In the genomic region with DNA sequence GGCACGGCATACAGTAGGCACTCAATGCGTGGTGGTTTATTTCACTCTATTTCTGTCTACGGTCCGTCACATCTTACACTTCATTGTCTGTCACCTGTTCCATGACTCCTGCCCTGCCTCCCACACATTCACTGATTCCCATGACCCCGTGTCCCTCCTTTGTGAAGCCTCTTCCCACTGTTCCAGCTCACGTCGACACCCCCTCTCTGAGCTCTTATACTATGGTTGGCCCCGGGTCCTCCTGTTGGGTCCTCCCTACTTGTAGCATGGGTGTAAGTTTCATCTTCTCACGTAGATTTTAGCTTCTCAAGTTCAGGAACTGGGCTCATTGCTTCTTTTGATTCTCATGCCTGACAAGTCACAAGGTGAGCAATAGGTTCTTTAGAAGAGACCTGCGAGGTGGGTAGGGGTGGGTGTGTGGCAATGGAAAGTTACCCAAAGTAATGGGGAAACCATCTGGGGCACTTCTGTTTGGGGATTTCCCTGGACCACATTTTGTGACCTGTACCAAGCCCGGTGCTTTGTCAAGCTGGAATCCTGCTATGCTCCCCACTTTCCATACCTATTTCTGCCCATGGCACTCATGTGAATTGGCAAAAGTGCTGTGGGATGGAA, we compare ENCODE assay signal across 20 cellular contexts. TPM values are rescaled to one million over a fixed set of nuclear protein-coding genes. Genes with fewer than 3 reads are reported as not detected.
DNase-seq lines count a peak whose midpoint lies in the region; ATAC-seq, FAIRE-seq and TF ChIP-seq lines count a peak whose summit lies in the region.
"Had no signal": no experiment of that assay in that cellular context is flagged by ENCODE, and none has a peak within 500 bp of the region (broad histone marks: within the 10 kb centered on the region; RNA-seq: fewer than 3 reads in every experiment).

No MANE protein-coding gene starts in this region.

- no peaks in the 10 kb centered on the region for H3K36me3 ChIP-seq in HepG2 (replicated peaks in 1 of 2; ENCODE audit: control insufficient read depth in 1 of 2, insufficient read depth in 2 of 2, low read length in 2 of 2)
- H3K36me3 ChIP-seq: neutrophil, right lobe of liver had no signal

- intact Hi-C loops in activated B cell treated with CpG ODN at 0.5 μM for 24 hours (cut with micrococcal nuclease) (loop anchor here (1.0 to 5.0 kb wide), 2 partner anchors 9 to 113 kb away; no protein-coding TSS in a partner anchor), HepG2 (cut with micrococcal nuclease; ENCODE audit: unreplicated experiment) (no loop called here)

- H3K4me2 ChIP-seq in HepG2 (ENCODE audit: low read depth, low read length): no peak overlapping the region

- peak overlapping the region; percentile 94 for H3K27ac Mint-ChIP-seq in activated B cell treated with CpG ODN at 0.5 μM for 24 hours
- peak overlapping the region; percentile 48 for H3K27ac Mint-ChIP-seq in central memory CD8-positive, alpha-beta T cell (ENCODE audit: low read depth)
- H3K27ac Mint-ChIP-seq: activated CD8-positive, alpha-beta memory T cell treated with anti-CD3 and anti-CD28 coated beads, Interleukin-2, amount 10 ng/mL, durations not matched to agents 7 days and 5 days had no signal

- no peak overlapping the region for H3K27ac ChIP-seq in HepG2 (ENCODE audit: extremely low read length, insufficient read depth, low read length)
- H3K27ac ChIP-seq: neutrophil, right lobe of liver had no signal

- H3K4me3 Mint-ChIP-seq in activated B cell treated with CpG ODN at 0.5 μM for 24 hours: peak overlapping the region; percentile 44
- H3K4me3 Mint-ChIP-seq in central memory CD8-positive, alpha-beta T cell: no peak overlapping the region
- H3K4me3 Mint-ChIP-seq: activated CD8-positive, alpha-beta memory T cell treated with anti-CD3 and anti-CD28 coated beads, Interleukin-2, amount 10 ng/mL, durations not matched to agents 7 days and 5 days had no signal

- H3K9me3 ChIP-seq in HepG2 (ENCODE audit: low read length): no peaks in the 10 kb centered on the region
- H3K9me3 ChIP-seq: neutrophil, right lobe of liver had no signal

- TF ChIP-seq POLR2A in HepG2 (IDR thresholded peaks at IDR 0.05; ENCODE audit: insufficient read depth in 1 of 2, low read depth in 2 of 2, low read length in 2 of 2): no peak

- H3K4me1 Mint-ChIP-seq in activated B cell treated with CpG ODN at 0.5 μM for 24 hours: peaks cover 84% of the 10 kb centered on the region
- peaks cover 47% of the 10 kb centered on the region for H3K4me1 Mint-ChIP-seq in central memory CD8-positive, alpha-beta T cell

- TF ChIP-seq EP300 in HepG2 (IDR thresholded peaks at IDR 0.05; ENCODE audit: low read depth in 2 of 2, low read length in 2 of 2) (no peak), HepG2 (CRISPR knock-in tag; IDR thresholded peaks at IDR 0.05; ENCODE audit: borderline replicate concordance) (no peak)

- CTCF ChIA-PET in activated B cell treated with CpG ODN at 0.5 μM for 24 hours (lab: Charles Lee): interaction anchor here (0.8 to 2.5 kb wide), 6 partner anchors 8 to 60 kb away, joined by 3 to 17 read pairs (median 5); a partner anchor contains a TSS
- CTCF ChIA-PET in HepG2 (lab: Yijun Ruan, JAX; ENCODE audit: low intra/inter-chr PET ratio, low total read pairs): no interaction called here

- no peaks in the 10 kb centered on the region for H3K27me3 Mint-ChIP-seq in activated B cell treated with CpG ODN at 0.5 μM for 24 hours
- no peaks in the 10 kb centered on the region for H3K27me3 Mint-ChIP-seq in central memory CD8-positive, alpha-beta T cell

- H3K4me1 ChIP-seq in HepG2 (ENCODE audit: insufficient read depth, low read length): no peaks in the 10 kb centered on the region
- H3K4me1 ChIP-seq: right lobe of liver had no signal

- BruUV-seq in HepG2 (replicated peaks; lab: Mats Ljungman, UMichigan): no TSS peak

- H4K20me1 ChIP-seq in HepG2 (ENCODE audit: insufficient read depth, low read length): no peaks in the 10 kb centered on the region

- FAIRE-seq in HepG2 (lab: Jason Lieb, UNC): no peak
- FAIRE-seq: astrocyte, islet of Langerhans had no signal

- no peaks in the 10 kb centered on the region for H3K79me2 ChIP-seq in HepG2 (ENCODE audit: insufficient read depth, low read length)

- 48% methylated on average over 11 of the region's 11 CpGs for WGBS in HepG2 (ENCODE audit: low lambda C conversion rate)

- H3K9me3 Mint-ChIP-seq in activated B cell treated with CpG ODN at 0.5 μM for 24 hours: no peaks in the 10 kb centered on the region
- H3K9me3 Mint-ChIP-seq in central memory CD8-positive, alpha-beta T cell: no peaks in the 10 kb centered on the region

- no peak for TF ChIP-seq RAD21 in HepG2 (CRISPR knock-in tag; IDR thresholded peaks at IDR 0.05)

- in situ Hi-C loops in HepG2 (cut with HindIII; ENCODE audit: extremely low pct_ligation_motif_present, low pct_unique_long_range_greater_than_20kb): no loop called here

- DNase-seq in activated CD4-positive, alpha-beta T cell treated with anti-CD3 and anti-CD28 coated beads for 48 hours: peak; percentile 76
- no peak for DNase-seq in activated CD4-positive, alpha-beta T cell treated with anti-CD3 and anti-CD28 coated beads, Interleukin-2, amount 50 U/mL, for 1 hour
- no peak for DNase-seq in activated B cell treated with CpG ODN at 0.5 μM for 24 hours
- DNase-seq in central memory CD8-positive, alpha-beta T cell (ENCODE audit: low spot score in 2 of 2): no peak
- peak in 2 of 3 donors; percentile 52 to 59 for DNase-seq in stimulated activated CD4-positive, alpha-beta T cell treated with anti-CD3 and anti-CD28 coated beads, TNF-alpha, amount 100 ng/mL, for 48 hours (ENCODE audit: low read depth in 3 of 3)
- no peak for DNase-seq in RPMI8226
- no peak for DNase-seq in HepG2 (ENCODE audit: low spot score)
- DNase-seq: activated CD8-positive, alpha-beta memory T cell treated with anti-CD3 and anti-CD28 coated beads, Interleukin-2, amount 10 ng/mL, durations not matched to agents 7 days and 5 days; cortex of kidney; glutamatergic neuron; KBM-7; mesendoderm; NCI-H1105; right lobe of liver had no signal

- no peak overlapping the region for H3K9ac ChIP-seq in HepG2 (ENCODE audit: insufficient read depth, low read depth, low read length)

- H2AFZ ChIP-seq in HepG2 (ENCODE audit: low read length): no peak overlapping the region

- no peak overlapping the region for H3K4me3 ChIP-seq in HepG2 (replicated peaks in 1 of 3; ENCODE audit: insufficient read depth in 1 of 3, low read depth in 2 of 3, low read length in 3 of 3)
- H3K4me3 ChIP-seq: right lobe of liver had no signal

- H3K27me3 ChIP-seq in HepG2 (ENCODE audit: control insufficient read depth in 1 of 2, insufficient read depth in 2 of 2, low read length in 2 of 2): 0 out of 5 replicates have a peak, but pooled peaks cover 0 to 5% of the 10 kb centered on the region in 2 experiments
- H3K27me3 ChIP-seq: neutrophil, right lobe of liver had no signal

- no peak for TF ChIP-seq CTCF in activated B cell treated with CpG ODN at 0.5 μM for 24 hours (IDR thresholded peaks at IDR 0.05)
- TF ChIP-seq CTCF in HepG2 (CRISPR knock-in tag; IDR thresholded peaks at IDR 0.05): no peak

- POLR2A ChIA-PET in activated B cell treated with CpG ODN at 0.5 μM for 24 hours (lab: Charles Lee): interaction anchor here (0.5 to 1.8 kb wide), 9 partner anchors 9 to 55 kb away, joined by 3 to 8 read pairs (median 4); a partner anchor contains a TSS
- POLR2A ChIA-PET in HepG2 (lab: Yijun Ruan, JAX): no interaction called here

- H3K36me3 Mint-ChIP-seq in activated B cell treated with CpG ODN at 0.5 μM for 24 hours (ENCODE audit: low read depth): no peaks in the 10 kb centered on the region
- no peaks in the 10 kb centered on the region for H3K36me3 Mint-ChIP-seq in central memory CD8-positive, alpha-beta T cell (ENCODE audit: insufficient read depth)

- ATAC-seq in activated B cell treated with CpG ODN at 0.5 μM for 24 hours (ENCODE audit: low read depth): peak; percentile 13
- no peak for ATAC-seq in central memory CD8-positive, alpha-beta T cell (replicated peaks; ENCODE audit: extremely low read depth, poor library complexity, severe bottlenecking)
- no peak for ATAC-seq in HG03139 (IDR thresholded peaks at IDR 0.05; ENCODE audit: unreplicated experiment)
- ATAC-seq in HepG2: no peak
- ATAC-seq: activated CD8-positive, alpha-beta memory T cell treated with anti-CD3 and anti-CD28 coated beads, Interleukin-2, amount 10 ng/mL, durations not matched to agents 7 days and 5 days; right lobe of liver had no signal

RNA-seq across cellular contexts. Expression of a gene that starts 22.1 kb away (rescaled TPM):
- total RNA-seq in activated B cell treated with CpG ODN at 0.5 μM for 24 hours: 2.8 and 3.4 TPM in 2 replicates
- not detected in 2 replicates for total RNA-seq in HepG2 (2016; rRNA removed; fragmentation: Illumina TruSeq; extraction: Trizol)
- not detected in 2 replicates for total RNA-seq in HepG2 (2016; cell fraction: cytosol; rRNA removed; fragmentation: Illumina TruSeq; extraction: Trizol; ENCODE audit: low read depth)
- total RNA-seq in HepG2 (2016; cell fraction: insoluble cytoplasmic fraction; rRNA removed; fragmentation: Illumina TruSeq; extraction: Trizol): not detected in 2 replicates
- total RNA-seq in HepG2 (2016; cell fraction: membrane; rRNA removed; fragmentation: Illumina TruSeq; extraction: Trizol): not detected in 2 replicates
- not detected in 2 replicates for total RNA-seq in HepG2 (2016; cell fraction: nucleus; rRNA removed; fragmentation: Illumina TruSeq; extraction: Trizol)
- not detected in 2 replicates for polyA plus RNA-seq in HepG2 (2011; rRNA removed)
- polyA plus RNA-seq in HepG2 (2011; cell fraction: cytosol; rRNA removed): not detected in 2 replicates
- not detected in 2 replicates for polyA plus RNA-seq in HepG2 (2011; cell fraction: nucleus; rRNA removed)
- polyA plus RNA-seq in HepG2 (2012): not detected in 2 replicates
- not detected in 2 replicates for polyA plus RNA-seq in HepG2 (2016; cell fraction: cytosol; fragmentation: Illumina TruSeq; extraction: Trizol; ENCODE audit: low read depth)
- polyA plus RNA-seq in HepG2 (2016; cell fraction: insoluble cytoplasmic fraction; fragmentation: Illumina TruSeq; extraction: Trizol; ENCODE audit: low read depth): not detected in 2 replicates
- polyA plus RNA-seq in HepG2 (2016; cell fraction: membrane; fragmentation: Illumina TruSeq; extraction: Trizol; ENCODE audit: low read depth): not detected in 2 replicates
- not detected in 2 replicates for polyA plus RNA-seq in HepG2 (2016; cell fraction: nucleus; fragmentation: Illumina TruSeq; extraction: Trizol; ENCODE audit: insufficient read depth, low read depth)
- polyA minus RNA-seq in HepG2 (2011; rRNA and poly(A)+ RNA removed; ENCODE audit: low replicate concordance): not detected in 2 replicates
- not detected in 2 replicates for polyA minus RNA-seq in HepG2 (2011; cell fraction: cytosol; rRNA and poly(A)+ RNA removed)
- not detected in 2 replicates for polyA minus RNA-seq in HepG2 (2011; cell fraction: nucleus; rRNA and poly(A)+ RNA removed)
- total RNA-seq: A673; activated CD8-positive, alpha-beta memory T cell treated with anti-CD3 and anti-CD28 coated beads, Interleukin-2, amount 10 ng/mL, durations not matched to agents 7 days and 5 days; astrocyte; epithelial cell of proximal tubule had no signal

RNA-seq across cellular contexts. Expression of a gene that starts 23.8 kb away (rescaled TPM):
- total RNA-seq in activated B cell treated with CpG ODN at 0.5 μM for 24 hours (not detected in 2 replicates), HepG2 (2016; rRNA removed; fragmentation: Illumina TruSeq; extraction: Trizol) (not detected in 2 replicates)
- total RNA-seq in HepG2 (2016; cell fraction: cytosol; rRNA removed; fragmentation: Illumina TruSeq; extraction: Trizol; ENCODE audit: low read depth): not detected in 2 replicates
- total RNA-seq in HepG2 (2016; cell fraction: insoluble cytoplasmic fraction; rRNA removed; fragmentation: Illumina TruSeq; extraction: Trizol): not detected in 2 replicates
- not detected in 2 replicates for total RNA-seq in HepG2 (2016; cell fraction: membrane; rRNA removed; fragmentation: Illumina TruSeq; extraction: Trizol)
- not detected in 2 replicates for total RNA-seq in HepG2 (2016; cell fraction: nucleus; rRNA removed; fragmentation: Illumina TruSeq; extraction: Trizol)
- polyA plus RNA-seq in HepG2 (2011; rRNA removed): not detected in 2 replicates
- polyA plus RNA-seq in HepG2 (2011; cell fraction: cytosol; rRNA removed): not detected in 2 replicates
- polyA plus RNA-seq in HepG2 (2011; cell fraction: nucleus; rRNA removed): not detected in 2 replicates
- polyA plus RNA-seq in HepG2 (2012): not detected in 2 replicates
- not detected in 2 replicates for polyA plus RNA-seq in HepG2 (2016; cell fraction: cytosol; fragmentation: Illumina TruSeq; extraction: Trizol; ENCODE audit: low read depth)
- not detected in 2 replicates for polyA plus RNA-seq in HepG2 (2016; cell fraction: insoluble cytoplasmic fraction; fragmentation: Illumina TruSeq; extraction: Trizol; ENCODE audit: low read depth)
- not detected in 2 replicates for polyA plus RNA-seq in HepG2 (2016; cell fraction: membrane; fragmentation: Illumina TruSeq; extraction: Trizol; ENCODE audit: low read depth)
- not detected in 2 replicates for polyA plus RNA-seq in HepG2 (2016; cell fraction: nucleus; fragmentation: Illumina TruSeq; extraction: Trizol; ENCODE audit: insufficient read depth, low read depth)
- polyA minus RNA-seq in HepG2 (2011; rRNA and poly(A)+ RNA removed; ENCODE audit: low replicate concordance): not detected in 2 replicates
- not detected in 2 replicates for polyA minus RNA-seq in HepG2 (2011; cell fraction: cytosol; rRNA and poly(A)+ RNA removed)
- not detected in 2 replicates for polyA minus RNA-seq in HepG2 (2011; cell fraction: nucleus; rRNA and poly(A)+ RNA removed)
- total RNA-seq: A673; activated CD8-positive, alpha-beta memory T cell treated with anti-CD3 and anti-CD28 coated beads, Interleukin-2, amount 10 ng/mL, durations not matched to agents 7 days and 5 days; epithelial cell of proximal tubule; right lobe of liver had no signal

Comparison
In these comparisons a context has a peak if more than half of its experiments do, and no peak if none do; other contexts are left out.
1. DNase-seq: peak in activated CD4-positive, alpha-beta T cell treated with anti-CD3 and anti-CD28 coated beads for 48 hours (single experiment) and stimulated activated CD4-positive, alpha-beta T cell treated with anti-CD3 and anti-CD28 coated beads, TNF-alpha, amount 100 ng/mL, for 48 hours (2 of 3); none in activated CD4-positive, alpha-beta T cell treated with anti-CD3 and anti-CD28 coated beads, Interleukin-2, amount 50 U/mL, for 1 hour (single experiment), activated B cell treated with CpG ODN at 0.5 μM for 24 hours (single experiment), central memory CD8-positive, alpha-beta T cell (0 of 2), RPMI8226 (single experiment) and HepG2 (single experiment).